Comparison of ENCODE assay signal across 32 cellular contexts in the genomic region with DNA sequence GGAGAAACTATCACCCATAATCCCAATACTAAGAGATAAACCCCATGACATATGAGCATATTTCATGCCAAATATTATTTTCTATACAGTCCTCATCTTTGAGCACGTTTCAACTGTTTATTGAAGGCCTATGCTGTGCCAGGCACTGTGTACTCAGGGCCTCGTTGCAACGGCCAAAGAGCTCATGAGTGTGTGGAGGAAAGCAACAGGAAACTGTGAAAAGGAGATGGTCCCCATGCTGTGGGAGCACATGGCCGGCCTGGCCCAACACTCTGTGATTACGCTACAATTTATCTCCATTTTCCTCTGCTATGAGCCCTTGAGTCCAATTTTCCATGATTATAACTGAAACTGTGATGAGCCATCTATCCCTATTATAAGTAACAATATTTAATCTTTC. TPM values are rescaled to one million over a fixed set of nuclear protein-coding genes. Genes with fewer than 3 reads are reported as not detected.
A peak's percentile ranks its signal among the peaks of the same experiment; 100 is the strongest.
DNase-seq lines count a peak whose midpoint lies in the region; ATAC-seq and TF ChIP-seq lines count a peak whose summit lies in the region.
"Had no signal": no experiment of that assay in that cellular context is flagged by ENCODE, and none has a peak within 500 bp of the region (broad histone marks: within the 10 kb centered on the region; RNA-seq: fewer than 3 reads in every experiment).

No MANE protein-coding gene starts in this region.

- no peaks in the 10 kb centered on the region for H3K79me2 ChIP-seq in DND-41 (ENCODE audit: insufficient read depth, low read length)

- H3K4me1 Mint-ChIP-seq in T-helper 1 cell treated with Interleukin-12 subunit alpha and Interleukin-12 subunit beta and Interleukin-4 antibody, amounts not matched to agents 30 μg/mL and 1 μg/mL, for 36 hours (ENCODE audit: low read depth), result peaks cover 41% of the 10 kb centered on the region
- peaks cover 77% of the 10 kb centered on the region for H3K4me1 Mint-ChIP-seq in activated B cell treated with CpG ODN at 0.5 μM for 24 hours

- peaks cover 39% of the 10 kb centered on the region for H3K4me1 ChIP-seq in DND-41 (ENCODE audit: insufficient read depth, low read length)
- peaks cover 16 to 85% (median 63%) of the 10 kb centered on the region in 6 donors for H3K4me1 ChIP-seq in spleen

- no peak for ATAC-seq in DND-41 (ENCODE audit: insufficient read depth, low read depth)
- ATAC-seq in activated B cell treated with CpG ODN at 0.5 μM for 24 hours (ENCODE audit: low read depth), result no peak
- ATAC-seq in activated naive CD4-positive, alpha-beta T cell treated with anti-CD3 and anti-CD28 coated beads, Interleukin-2, amount 50 U/mL, for 72 hours, result no peak
- ATAC-seq: esophagus mucosa, left colon, PC-3, right lobe of liver had no signal

- CTCF ChIA-PET in activated B cell treated with CpG ODN at 0.5 μM for 24 hours (lab: Charles Lee), result interaction anchor here (1.4 kb wide), 1 partner anchor 63 kb away, joined by 3 read pairs; no protein-coding TSS in a partner anchor

- H3K36me3 Mint-ChIP-seq in T-helper 1 cell treated with Interleukin-12 subunit alpha and Interleukin-12 subunit beta and Interleukin-4 antibody, amounts not matched to agents 30 μg/mL and 1 μg/mL, for 36 hours (ENCODE audit: low read depth), result peaks cover 17% of the 10 kb centered on the region
- H3K36me3 Mint-ChIP-seq in activated B cell treated with CpG ODN at 0.5 μM for 24 hours (ENCODE audit: low read depth), result no peaks in the 10 kb centered on the region
- no peaks in the 10 kb centered on the region for H3K36me3 Mint-ChIP-seq in activated naive CD4-positive, alpha-beta T cell treated with anti-CD3 and anti-CD28 coated beads, Interleukin-2, amount 50 U/mL, for 72 hours
- H3K36me3 Mint-ChIP-seq: activated naive CD4-positive, alpha-beta T cell treated with anti-CD3 and anti-CD28 coated beads, Interleukin-2, amount 50 U/mL, for 24 hours had no signal

- no peaks in the 10 kb centered on the region for H3K27me3 ChIP-seq in DND-41 (ENCODE audit: insufficient read depth, low read length, poor library complexity)
- H3K27me3 ChIP-seq in spleen (replicated peaks in 1 of 7), result no peaks in the 10 kb centered on the region
- H3K27me3 ChIP-seq: right lobe of liver had no signal

- WGBS in spleen, 5 donors, result 49 to 64% (median 56%) methylated on average over 5 of the region's 5 CpGs

- H2AFZ ChIP-seq in DND-41 (ENCODE audit: low read depth, low read length), result no peak overlapping the region

- peak overlapping the region; percentile 22 for H3K27ac Mint-ChIP-seq in T-helper 1 cell treated with Interleukin-12 subunit alpha and Interleukin-12 subunit beta and Interleukin-4 antibody, amounts not matched to agents 30 μg/mL and 1 μg/mL, for 36 hours
- H3K27ac Mint-ChIP-seq in activated B cell treated with CpG ODN at 0.5 μM for 24 hours, result peak overlapping the region; percentile 1
- H3K27ac Mint-ChIP-seq in activated naive CD4-positive, alpha-beta T cell treated with anti-CD3 and anti-CD28 coated beads, Interleukin-2, amount 50 U/mL, for 72 hours, result no peak overlapping the region
- H3K27ac Mint-ChIP-seq: activated naive CD4-positive, alpha-beta T cell treated with anti-CD3 and anti-CD28 coated beads, Interleukin-2, amount 50 U/mL, for 24 hours; endodermal cell; progenitor cell of endocrine pancreas had no signal

- H3K4me2 ChIP-seq in DND-41 (ENCODE audit: insufficient read depth, low read length), result no peak overlapping the region
- H3K4me2 ChIP-seq: KMS-11, SK-N-SH had no signal

- peak overlapping the region; percentile 22; the same call in 1 of the 2 replicates for H3K27ac ChIP-seq in DND-41 (ENCODE audit: low read length)
- peak overlapping the region in 5 of 8 donors; percentile 14 to 58 (median 24) for H3K27ac ChIP-seq in spleen
- H3K27ac ChIP-seq: KMS-11, right lobe of liver had no signal

- no peak overlapping the region for H3K9ac ChIP-seq in DND-41 (ENCODE audit: low read depth, low read length)
- H3K9ac ChIP-seq: KMS-11, SK-N-SH had no signal

- no peaks in the 10 kb centered on the region for H4K20me1 ChIP-seq in DND-41 (ENCODE audit: insufficient read depth, low read length)

- DNase-seq in T-helper 1 cell, result no peak
- DNase-seq in DND-41, result no peak
- no peak for DNase-seq in activated B cell treated with CpG ODN at 0.5 μM for 24 hours
- DNase-seq in spleen, result no peak
- DNase-seq in COLO829 (ENCODE audit: low spot score), result no peak
- no peak for DNase-seq in NCI-H510A treated with DMSO at 0.1 percent for 48 hours (lab: John Stamatoyannopoulos, UW)
- DNase-seq in activated naive CD4-positive, alpha-beta T cell treated with anti-CD3 and anti-CD28 coated beads, Interleukin-2, amount 50 U/mL, for 72 hours (ENCODE audit: low spot score in 2 of 2), result no peak
- DNase-seq: activated CD4-positive, alpha-beta T cell treated with anti-CD3 and anti-CD28 coated beads for 48 hours; AML-193; aorta; cortex of kidney; EL; endodermal cell; foreskin fibroblast; GOT3; left colon; mammary epithelial cell; NCI-H146; NCI-H2107; NCI-H446; NCI-H82; PC-3; right lobe of liver; SK-N-SH; stimulated activated CD4-positive, alpha-beta T cell treated with anti-CD3 and anti-CD28 coated beads, Interleukin-12 subunit alpha, Interleukin-12 subunit beta, amount 100 ng/mL, for 4 hours; stimulated activated CD4-positive, alpha-beta T cell treated with anti-CD3 and anti-CD28 coated beads, Interleukin-4, amount 100 ng/mL, for 1 hour had no signal

- H3K9me3 ChIP-seq in DND-41 (ENCODE audit: insufficient read depth, low read length, severe bottlenecking) (no peaks in the 10 kb centered on the region), spleen (no peaks in the 10 kb centered on the region)
- H3K9me3 ChIP-seq: right lobe of liver, SK-N-SH had no signal

- intact Hi-C loops in activated B cell treated with CpG ODN at 0.5 μM for 24 hours (cut with micrococcal nuclease) (no loop called here), spleen (cut with DNase I; ENCODE audit: low total_unique reads) (no loop called here)

- no peak for TF ChIP-seq CTCF in DND-41 (IDR thresholded peaks at IDR 0.05; ENCODE audit: borderline replicate concordance, extremely low read depth, low read length, poor library complexity, severe bottlenecking)
- no peak for TF ChIP-seq CTCF in activated B cell treated with CpG ODN at 0.5 μM for 24 hours (IDR thresholded peaks at IDR 0.05)
- no peak for TF ChIP-seq CTCF in spleen (IDR thresholded peaks at IDR 0.05 in 8 of 11, conservative IDR thresholded peaks at IDR 0.05 in 3 of 11)

- no peak overlapping the region for H3K4me3 ChIP-seq in DND-41 (ENCODE audit: low read depth in 1 of 2, low read length in 2 of 2)
- H3K4me3 ChIP-seq in spleen, result no peak overlapping the region
- H3K4me3 ChIP-seq: right lobe of liver had no signal

- POLR2A ChIA-PET in activated B cell treated with CpG ODN at 0.5 μM for 24 hours (lab: Charles Lee), result interaction anchor here (0.6 to 1.7 kb wide), 4 partner anchors 8 to 1720 kb away, joined by 3 to 6 read pairs (median 4); a partner anchor contains a TSS

- no peaks in the 10 kb centered on the region for H3K27me3 Mint-ChIP-seq in T-helper 1 cell treated with Interleukin-12 subunit alpha and Interleukin-12 subunit beta and Interleukin-4 antibody, amounts not matched to agents 30 μg/mL and 1 μg/mL, for 36 hours (ENCODE audit: low read depth)
- H3K27me3 Mint-ChIP-seq in activated B cell treated with CpG ODN at 0.5 μM for 24 hours, result no peaks in the 10 kb centered on the region
- H3K27me3 Mint-ChIP-seq: activated naive CD4-positive, alpha-beta T cell treated with anti-CD3 and anti-CD28 coated beads, Interleukin-2, amount 50 U/mL, for 24 hours; progenitor cell of endocrine pancreas had no signal

- no peaks in the 10 kb centered on the region for H3K9me3 Mint-ChIP-seq in T-helper 1 cell treated with Interleukin-12 subunit alpha and Interleukin-12 subunit beta and Interleukin-4 antibody, amounts not matched to agents 30 μg/mL and 1 μg/mL, for 36 hours
- H3K9me3 Mint-ChIP-seq in activated B cell treated with CpG ODN at 0.5 μM for 24 hours, result no peaks in the 10 kb centered on the region
- no peaks in the 10 kb centered on the region for H3K9me3 Mint-ChIP-seq in activated naive CD4-positive, alpha-beta T cell treated with anti-CD3 and anti-CD28 coated beads, Interleukin-2, amount 50 U/mL, for 72 hours
- H3K9me3 Mint-ChIP-seq: activated naive CD4-positive, alpha-beta T cell treated with anti-CD3 and anti-CD28 coated beads, Interleukin-2, amount 50 U/mL, for 24 hours; endodermal cell had no signal

- no peak overlapping the region for H3K4me3 Mint-ChIP-seq in T-helper 1 cell treated with Interleukin-12 subunit alpha and Interleukin-12 subunit beta and Interleukin-4 antibody, amounts not matched to agents 30 μg/mL and 1 μg/mL, for 36 hours
- H3K4me3 Mint-ChIP-seq in activated B cell treated with CpG ODN at 0.5 μM for 24 hours, result peak overlapping the region; percentile 9
- H3K4me3 Mint-ChIP-seq: activated naive CD4-positive, alpha-beta T cell treated with anti-CD3 and anti-CD28 coated beads, Interleukin-2, amount 50 U/mL, for 24 hours; endodermal cell had no signal

- no peaks in the 10 kb centered on the region; the same call in 1 of the 2 replicates for H3K36me3 ChIP-seq in DND-41 (ENCODE audit: insufficient read depth, low read length)
- peaks cover 0 to 43% (median 0%) of the 10 kb centered on the region in 6 donors for H3K36me3 ChIP-seq in spleen

- no peak for TF ChIP-seq POLR2A in spleen (IDR thresholded peaks at IDR 0.05)

RNA-seq across cellular contexts. Expression of a gene that starts 5.6 kb away (rescaled TPM):
- total RNA-seq in activated B cell treated with CpG ODN at 0.5 μM for 24 hours (4.0 and 4.8 TPM in 2 replicates), spleen (10 to 100 TPM; 21.3 to 56.6 (median 40.1) TPM)
- 10 to 100 TPM in 1 of 3 donors, 1 to 10 TPM in 2; 8.3 to 19.8 (median 9.2) TPM for polyA plus RNA-seq in spleen
- total RNA-seq in activated naive CD4-positive, alpha-beta T cell treated with anti-CD3 and anti-CD28 coated beads, Interleukin-2, amount 50 U/mL, for 72 hours, result 1 to 10 TPM; 2.7 to 9.1 TPM

RNA-seq across cellular contexts. Expression of a gene that starts 8.0 kb away (rescaled TPM):
- 12.1 and 20.0 TPM in 2 replicates for total RNA-seq in activated B cell treated with CpG ODN at 0.5 μM for 24 hours
- total RNA-seq in spleen, result 100 to 1,000 TPM in 3 of 7 donors, 10 to 100 TPM in 4; 65.5 to 132 (median 76.8) TPM
- 10 to 100 TPM; 61.9 to 76.2 (median 74.7) TPM for polyA plus RNA-seq in spleen
- total RNA-seq in activated naive CD4-positive, alpha-beta T cell treated with anti-CD3 and anti-CD28 coated beads, Interleukin-2, amount 50 U/mL, for 72 hours, result 100 to 1,000 TPM; 117 to 136 TPM

RNA-seq across cellular contexts. Expression of a gene that starts 21.9 kb away (rescaled TPM):
- 0.95 and 1.9 TPM in 2 replicates for total RNA-seq in activated B cell treated with CpG ODN at 0.5 μM for 24 hours
- total RNA-seq in spleen, result 10 to 100 TPM in 4 of 7 donors, 1 to 10 TPM in 3; 1.4 to 19.0 (median 10.7) TPM
- polyA plus RNA-seq in spleen, result 1 to 10 TPM in 1 of 3 donors, under 1 TPM in 2; 0.15 to 1.3 (median 0.33) TPM
- total RNA-seq in activated naive CD4-positive, alpha-beta T cell treated with anti-CD3 and anti-CD28 coated beads, Interleukin-2, amount 50 U/mL, for 72 hours, result 10 to 100 TPM; 13.0 to 13.1 TPM

RNA-seq across cellular contexts. Expression of a gene that starts 34.9 kb away (rescaled TPM):
- total RNA-seq in activated B cell treated with CpG ODN at 0.5 μM for 24 hours, result not detected in 2 replicates
- 10 to 100 TPM in 4 of 7 donors, 1 to 10 TPM in 3; 3.3 to 54.6 (median 12.1) TPM for total RNA-seq in spleen
- polyA plus RNA-seq in spleen, result 1 to 10 TPM in 2 of 3 donors, under 1 TPM in 1; 0.70 to 8.7 (median 5.8) TPM
- 1 to 10 TPM in 1 of 2 donors, under 1 TPM in 1; 0.87 to 1.1 TPM for total RNA-seq in activated naive CD4-positive, alpha-beta T cell treated with anti-CD3 and anti-CD28 coated beads, Interleukin-2, amount 50 U/mL, for 72 hours
- total RNA-seq: A172, endodermal cell, esophagus mucosa, left colon, mammary epithelial cell, PC-3, progenitor cell of endocrine pancreas had no signal
- polyA plus RNA-seq: aorta, SK-N-SH had no signal

Comparison
In these comparisons a context has a peak if more than half of its experiments do, and no peak if none do; other contexts are left out.
1. H3K27ac Mint-ChIP-seq: peak in T-helper 1 cell treated with Interleukin-12 subunit alpha and Interleukin-12 subunit beta and Interleukin-4 antibody, amounts not matched to agents 30 μg/mL and 1 μg/mL, for 36 hours (single experiment) and activated B cell treated with CpG ODN at 0.5 μM for 24 hours (single experiment); none in activated naive CD4-positive, alpha-beta T cell treated with anti-CD3 and anti-CD28 coated beads, Interleukin-2, amount 50 U/mL, for 72 hours (0 of 2).